In the genomic region with DNA sequence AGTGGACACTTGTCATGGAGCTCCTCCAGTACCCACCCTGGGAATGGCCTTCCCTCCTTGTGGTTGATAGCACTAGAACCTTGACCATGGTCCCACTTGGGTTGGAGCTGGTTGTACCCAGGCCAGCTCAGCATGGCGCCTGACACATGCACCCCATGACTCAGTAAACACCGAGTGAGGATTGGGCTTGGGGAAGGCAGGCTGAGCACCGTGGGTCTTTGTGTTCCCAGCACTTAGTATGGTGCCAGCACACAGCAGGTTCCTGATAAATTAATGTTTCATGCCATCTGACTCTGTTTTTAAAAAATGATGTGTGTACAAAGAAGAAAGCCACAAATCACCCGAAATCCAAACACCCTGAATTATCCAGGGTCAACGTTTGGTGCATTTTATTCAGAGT, we compare ENCODE assay signal across 1 cellular context.
TF ChIP-seq lines count a peak whose summit lies in the region.

No MANE protein-coding gene starts in this region.

TF ChIP-seq in H1, 55 proteins besides CTCF, POLR2A, EP300 and RAD21 (continued from another document):
- TF ChIP-seq CHD7 (IDR thresholded peaks at IDR 0.05; ENCODE audit: insufficient replicate concordance, low read length) (no peak), MAX (IDR thresholded peaks at IDR 0.05) (no peak), TBP (IDR thresholded peaks at IDR 0.05; ENCODE audit: low read depth, low read length) (no peak), ASH2L (IDR thresholded peaks at IDR 0.05; ENCODE audit: low read length) (no peak), JUN (IDR thresholded peaks at IDR 0.05; ENCODE audit: low read depth, low read length) (no peak), TEAD4 (IDR thresholded peaks at IDR 0.05; ENCODE audit: low read depth, low read length) (no peak), GABPA (IDR thresholded peaks at IDR 0.05; ENCODE audit: borderline replicate concordance, insufficient read depth, low read length) (no peak), TAF7 (optimal IDR thresholded peaks at IDR 0.05; ENCODE audit: borderline replicate concordance, low read depth, low read length) (no peak)
